Comparison of ENCODE assay signal across 1 cellular context in genomic region chr5:124718376-124718775, GRCh38.
TF ChIP-seq lines count a peak whose summit lies in the region.

No MANE protein-coding gene starts in this region.

TF ChIP-seq in IMR-90, 13 proteins besides CTCF, POLR2A, EP300 and RAD21 (continued from another document):
- TF ChIP-seq ELK1 (IDR thresholded peaks at IDR 0.05; ENCODE audit: borderline replicate concordance, low read depth, low read length) (no peak), NFE2L2 (IDR thresholded peaks at IDR 0.05; ENCODE audit: low read depth, low read length) (no peak), RCOR1 (IDR thresholded peaks at IDR 0.05; ENCODE audit: insufficient replicate concordance, low read length) (no peak), MXI1 (IDR thresholded peaks at IDR 0.05; ENCODE audit: borderline replicate concordance, low read depth, low read length) (no peak), BHLHE40 (IDR thresholded peaks at IDR 0.05; ENCODE audit: low read depth, low read length) (no peak), CHD1 (IDR thresholded peaks at IDR 0.05; ENCODE audit: low read depth, low read length) (no peak), RFX5 (IDR thresholded peaks at IDR 0.05; ENCODE audit: low read depth, low read length) (no peak), CEBPB (IDR thresholded peaks at IDR 0.05; ENCODE audit: low read depth, low read length) (no peak), MAZ (IDR thresholded peaks at IDR 0.05; ENCODE audit: borderline replicate concordance, low read depth, low read length) (no peak)
